ENCODE assay signal across 17 cellular contexts in the genomic region with DNA sequence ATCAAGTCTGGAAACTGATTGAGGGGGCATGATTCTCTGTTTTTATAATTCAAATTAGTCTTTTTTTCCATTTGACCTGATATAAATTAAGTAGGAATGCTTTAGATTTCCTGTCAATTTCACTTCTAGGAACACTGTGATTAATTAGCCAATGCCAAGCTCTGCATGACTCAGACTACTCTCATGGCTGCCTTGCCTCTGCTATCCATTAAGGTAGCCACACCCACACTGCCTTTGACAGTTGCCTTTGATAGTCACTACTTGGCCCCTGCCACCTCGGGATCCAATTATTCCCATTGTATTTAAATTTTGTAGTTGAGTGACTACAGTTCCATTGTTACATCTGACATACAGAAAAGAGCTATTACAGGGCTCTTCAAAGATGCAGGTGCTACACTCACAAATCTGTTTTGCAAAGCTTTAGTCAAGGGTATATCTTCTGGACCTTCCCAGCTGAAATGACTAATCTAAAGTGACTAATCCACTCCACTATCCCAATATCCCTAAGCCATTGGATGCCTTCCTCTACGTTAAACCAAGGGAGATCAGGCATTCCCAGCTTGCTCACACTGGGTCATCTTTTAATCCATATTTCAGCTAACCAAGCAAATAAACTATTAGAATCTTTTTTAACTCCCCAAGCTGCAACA.
"Had no signal": no experiment of that assay in that cellular context is flagged by ENCODE, and none has a peak within 500 bp of the region (broad histone marks: within the 10 kb centered on the region; RNA-seq: fewer than 3 reads in every experiment).

No MANE protein-coding gene starts in this region.

- ATAC-seq: activated CD8-positive, alpha-beta T cell treated with anti-CD3 and anti-CD28 coated beads for 36 hours; activated naive CD8-positive, alpha-beta T cell treated with anti-CD3 and anti-CD28 coated beads, Interleukin-2, amount 50 U/mL, for 24 hours; left colon; natural killer cell treated with Interleukin-12 subunit alpha and Interleukin-12 subunit beta and Interleukin-15 and Interleukin-18, amount 100 ng/mL, for 72 hours; right lobe of liver; T-cell had no signal

- H3K4me3 ChIP-seq: prostate gland, right lobe of liver, suprapubic skin, upper lobe of left lung had no signal

- H3K4me1 ChIP-seq: prostate gland, right lobe of liver, suprapubic skin, upper lobe of left lung had no signal

- H3K27me3 ChIP-seq: right lobe of liver, suprapubic skin, upper lobe of left lung had no signal

- H3K9me3 ChIP-seq: prostate gland, right lobe of liver, suprapubic skin, upper lobe of left lung had no signal

- H3K36me3 ChIP-seq: prostate gland, right lobe of liver, suprapubic skin, upper lobe of left lung had no signal

- DNase-seq: activated CD4-positive, alpha-beta T cell treated with anti-CD3 and anti-CD28 coated beads for 4 hours; activated CD8-positive, alpha-beta memory T cell treated with anti-CD3 and anti-CD28 coated beads, Interleukin-2, amount 50 U/mL, for 4 hours; activated CD8-positive, alpha-beta T cell treated with anti-CD3 and anti-CD28 coated beads for 36 hours; activated naive CD4-positive, alpha-beta T cell; activated naive CD8-positive, alpha-beta T cell treated with anti-CD3 and anti-CD28 coated beads, Interleukin-2, amount 50 U/mL, for 24 hours; dermis blood vessel endothelial cell; head of caudate nucleus; left colon; occipital lobe; right lobe of liver; stimulated activated CD4-positive, alpha-beta T cell treated with anti-CD3 and anti-CD28 coated beads, Interleukin-12 subunit alpha, Interleukin-12 subunit beta, amount 100 ng/mL, for 4 hours; stimulated activated naive CD4-positive, alpha-beta T cell treated with Interleukin-2 at 50 U/mL for 16 hours; T-cell; upper lobe of left lung had no signal

- H3K27ac ChIP-seq: prostate gland, right lobe of liver, suprapubic skin, upper lobe of left lung had no signal
